ENCODE assay signal across 3 cellular contexts in genomic region chr10:34305189-34305588, GRCh38.
TF ChIP-seq lines count a peak whose summit lies in the region.

No MANE protein-coding gene starts in this region.

TF ChIP-seq in SK-N-SH, 30 proteins besides CTCF, POLR2A, EP300 and RAD21 (continued from another document and continues in another):
- TF ChIP-seq ZBTB33 (IDR thresholded peaks at IDR 0.05; ENCODE audit: borderline replicate concordance, low read depth) (no peak), USF2 (IDR thresholded peaks at IDR 0.05; ENCODE audit: borderline replicate concordance, low read depth, low read length) (no peak), FOXJ3 (CRISPR knock-in tag; IDR thresholded peaks at IDR 0.05) (no peak), JUND (IDR thresholded peaks at IDR 0.05) (no peak), PBX3 (IDR thresholded peaks at IDR 0.05) (no peak), MEF2A (IDR thresholded peaks at IDR 0.05; ENCODE audit: borderline replicate concordance, low read depth) (no peak), MAX (IDR thresholded peaks at IDR 0.05; ENCODE audit: low read depth) (no peak), TAF1 (IDR thresholded peaks at IDR 0.05; ENCODE audit: borderline replicate concordance, low read depth, low read length) (no peak), YY1 (IDR thresholded peaks at IDR 0.05; ENCODE audit: low read depth) (no peak)

TF ChIP-seq in SK-N-SH treated with all-trans-retinoic acid at 6 μM for 48 hours, 23 proteins besides CTCF, POLR2A, EP300 and RAD21 (continued from another document):
- TF ChIP-seq PATZ1 (CRISPR knock-in tag; IDR thresholded peaks at IDR 0.05; ENCODE audit: borderline replicate concordance) (no peak), TCF4 (CRISPR knock-in tag; IDR thresholded peaks at IDR 0.05; ENCODE audit: borderline replicate concordance) (no peak), BACH2 (CRISPR knock-in tag; IDR thresholded peaks at IDR 0.05; ENCODE audit: borderline replicate concordance) (no peak), CREB5 (CRISPR knock-in tag; IDR thresholded peaks at IDR 0.05; ENCODE audit: low read depth) (no peak), GLIS3 (CRISPR knock-in tag; IDR thresholded peaks at IDR 0.05) (no peak), ISL1 (CRISPR knock-in tag; IDR thresholded peaks at IDR 0.05) (no peak), POU6F1 (CRISPR knock-in tag; IDR thresholded peaks at IDR 0.05; ENCODE audit: borderline replicate concordance, low read depth) (no peak), ZNF8 (CRISPR knock-in tag; IDR thresholded peaks at IDR 0.05) (no peak), ZFP3 (CRISPR knock-in tag; IDR thresholded peaks at IDR 0.05) (no peak), OSR1 (CRISPR knock-in tag; IDR thresholded peaks at IDR 0.05) (no peak), SNAI2 (CRISPR knock-in tag; IDR thresholded peaks at IDR 0.05) (no peak), ESRRG (CRISPR knock-in tag; IDR thresholded peaks at IDR 0.05) (no peak), TSHZ2 (CRISPR knock-in tag; IDR thresholded peaks at IDR 0.05) (no peak)

TF ChIP-seq in K562, 482 proteins besides CTCF, POLR2A, EP300 and RAD21 (continued from another document):
- TF ChIP-seq ELK3 (CRISPR knock-in tag; IDR thresholded peaks at IDR 0.05) (no peak), GATAD2A (IDR thresholded peaks at IDR 0.05) (no peak), NFYB (IDR thresholded peaks at IDR 0.05; ENCODE audit: extremely low read depth, insufficient read length) (no peak), GABPB2 (CRISPR knock-in tag; conservative IDR thresholded peaks at IDR 0.05) (no peak), CBX3 (IDR thresholded peaks at IDR 0.05; ENCODE audit: borderline replicate concordance in 1 of 2, low read length in 2 of 2) (no peak), SNIP1 (IDR thresholded peaks at IDR 0.05; ENCODE audit: low read depth) (no peak), KHSRP (IDR thresholded peaks at IDR 0.05) (no peak), GABPA (tag; conservative IDR thresholded peaks at IDR 0.05; ENCODE audit: low read depth) (no peak), EZH2 (IDR thresholded peaks at IDR 0.05; ENCODE audit: borderline replicate concordance, low read depth, low read length) (no peak), HNRNPLL (IDR thresholded peaks at IDR 0.05; ENCODE audit: low read depth, low read length, poor library complexity, severe bottlenecking) (no peak), OTX1 (CRISPR knock-in tag; IDR thresholded peaks at IDR 0.05) (no peak)
TF ChIP-seq in K562: peak in this region for 0.
